Comparison of ENCODE assay signal across 16 cellular contexts in genomic region chr2:169091761-169092523, GRCh38. TPM values are rescaled to one million over a fixed set of nuclear protein-coding genes. Genes with fewer than 3 reads are reported as not detected.
DNase-seq lines count a peak whose midpoint lies in the region; ATAC-seq and TF ChIP-seq lines count a peak whose summit lies in the region.
"Had no signal": no experiment of that assay in that cellular context is flagged by ENCODE, and none has a peak within 500 bp of the region (broad histone marks: within the 10 kb centered on the region; RNA-seq: fewer than 3 reads in every experiment).

No MANE protein-coding gene starts in this region.

- H3K4me1 Mint-ChIP-seq in HFFc6 (ENCODE audit: low read depth) = peaks cover 11% of the 10 kb centered on the region

- no peaks in the 10 kb centered on the region for H3K36me3 Mint-ChIP-seq in HFFc6 (ENCODE audit: low read depth)
- H3K36me3 Mint-ChIP-seq: natural killer cell had no signal

- H3K9me3 ChIP-seq in subcutaneous abdominal adipose tissue (ENCODE audit: control insufficient read depth in 5 of 5, low read length in 5 of 5) = no peaks in the 10 kb centered on the region
- H3K9me3 ChIP-seq: Caco-2 had no signal

- H3K27ac ChIP-seq in foreskin keratinocyte (no peak overlapping the region), subcutaneous abdominal adipose tissue (ENCODE audit: low read depth, low read length) (peak overlapping the region; percentile 46)

- H3K9ac ChIP-seq in subcutaneous abdominal adipose tissue (ENCODE audit: low read length in 5 of 5) = no peak overlapping the region

- H3K27me3 ChIP-seq in foreskin keratinocyte (peaks cover 12% of the 10 kb centered on the region), subcutaneous abdominal adipose tissue (ENCODE audit: control insufficient read depth in 5 of 5, insufficient read depth in 4 of 5, low read length in 5 of 5) (no peaks in the 10 kb centered on the region)

- no peaks in the 10 kb centered on the region for H3K36me3 ChIP-seq in subcutaneous abdominal adipose tissue (ENCODE audit: control insufficient read depth in 5 of 5, insufficient read depth in 5 of 5, low read length in 5 of 5)

- ATAC-seq in foreskin keratinocyte (peak; percentile 62), HG02852 (IDR thresholded peaks at IDR 0.05; ENCODE audit: unreplicated experiment) (no peak), HG03460 (IDR thresholded peaks at IDR 0.05; ENCODE audit: unreplicated experiment) (no peak)
- ATAC-seq: GM12878, natural killer cell had no signal

- in situ Hi-C loops in astrocyte of the cerebellum (cut with HindIII; ENCODE audit: low sequenced_read_pairs) = no loop called here

- peaks cover 26% of the 10 kb centered on the region for H3K9me3 Mint-ChIP-seq in HFFc6
- H3K9me3 Mint-ChIP-seq: natural killer cell had no signal

- H3K4me1 ChIP-seq in foreskin keratinocyte (peaks cover 22% of the 10 kb centered on the region), subcutaneous abdominal adipose tissue (ENCODE audit: control insufficient read depth in 5 of 5, insufficient read depth in 5 of 5, low read length in 5 of 5) (peaks cover 0 to 37% (median 34%) of the 10 kb centered on the region in 5 donors)
- H3K4me1 ChIP-seq: Caco-2 had no signal

- no peak overlapping the region for H3K4me3 ChIP-seq in astrocyte of the cerebellum (ENCODE audit: low read depth, low read length)
- no peak overlapping the region for H3K4me3 ChIP-seq in subcutaneous abdominal adipose tissue (ENCODE audit: low read depth in 1 of 5, low read length in 5 of 5)
- H3K4me3 ChIP-seq: GM12878 had no signal

- no peak for TF ChIP-seq CTCF in HFFc6 (IDR thresholded peaks at IDR 0.05)
- TF ChIP-seq CTCF in astrocyte of the cerebellum (IDR thresholded peaks at IDR 0.05; ENCODE audit: low read depth, low read length, missing control alignments) = no peak
- TF ChIP-seq CTCF in foreskin keratinocyte (conservative IDR thresholded peaks at IDR 0.05) = no peak

- H3K27me3 Mint-ChIP-seq in HFFc6 (ENCODE audit: insufficient read depth) = no peaks in the 10 kb centered on the region; the same call in 1 of the 2 replicates

- H3K4me3 Mint-ChIP-seq in HFFc6 = no peak overlapping the region
- H3K4me3 Mint-ChIP-seq: natural killer cell had no signal

- DNase-seq in HFFc6 (peak; percentile 3), astrocyte of the cerebellum (ENCODE audit: low read depth) (peak; percentile 65), foreskin keratinocyte (peak; percentile 74 to 86), NCI-H2029 (lab: John Stamatoyannopoulos, UW) (no peak)
- DNase-seq: amygdala; Caco-2; GOT3; KBM-7; natural killer cell; NCI-H2171 treated with DMSO at 0.1 percent for 48 hours; stimulated activated naive CD4-positive, alpha-beta T cell treated with Interleukin-2 at 50 U/mL for 16 hours had no signal

- H3K27ac Mint-ChIP-seq in HFFc6 = no peak overlapping the region
- H3K27ac Mint-ChIP-seq: natural killer cell had no signal

RNA-seq across cellular contexts. Expression of gene DHRS9, which starts 22.6 kb away (rescaled TPM):
- total RNA-seq in HFFc6 (2021; fragmentation: NEBNext Ultra II Directional; extraction: Animal tissue kit (Norgen Biotek cat#: 25700)) = not detected
- 0.20 TPM in 1 of 2 replicates, not detected in the other for total RNA-seq in foreskin keratinocyte
- polyA plus RNA-seq in foreskin keratinocyte = 0.09 and 0.10 TPM in 2 replicates
- total RNA-seq: Caco-2, RPMI7951 had no signal
